In genomic region chr6:155628315-155628714, GRCh38 we compare ENCODE assay signal across 9 cellular contexts.
DNase-seq lines count a peak whose midpoint lies in the region; ATAC-seq and TF ChIP-seq lines count a peak whose summit lies in the region.
"Had no signal": no experiment of that assay in that cellular context is flagged by ENCODE, and none has a peak within 500 bp of the region (broad histone marks: within the 10 kb centered on the region; RNA-seq: fewer than 3 reads in every experiment).

No MANE protein-coding gene starts in this region.

- intact Hi-C loops in heart left ventricle (cut with DNase I): no loop called here

- H3K27me3 Mint-ChIP-seq in nephron progenitor cell (ENCODE audit: low read depth, poor library complexity) (peaks cover 6% of the 10 kb centered on the region), progenitor cell of endocrine pancreas (no peaks in the 10 kb centered on the region), WTC11 (ENCODE audit: low read depth) (no peaks in the 10 kb centered on the region)

- H3K4me1 Mint-ChIP-seq in nephron progenitor cell (peaks cover 14% of the 10 kb centered on the region), progenitor cell of endocrine pancreas (ENCODE audit: low read depth) (peaks cover 11% of the 10 kb centered on the region), WTC11 (peaks cover 23% of the 10 kb centered on the region)

- peaks cover 15% of the 10 kb centered on the region for H3K9me3 Mint-ChIP-seq in nephron progenitor cell
- H3K9me3 Mint-ChIP-seq in progenitor cell of endocrine pancreas (ENCODE audit: low read depth): peaks cover 7% of the 10 kb centered on the region
- peaks cover 11% of the 10 kb centered on the region for H3K9me3 Mint-ChIP-seq in WTC11

- TF ChIP-seq CTCF in nephron progenitor cell (IDR thresholded peaks at IDR 0.05) (no peak), progenitor cell of endocrine pancreas (IDR thresholded peaks at IDR 0.05; ENCODE audit: unreplicated experiment) (no peak), heart left ventricle (IDR thresholded peaks at IDR 0.05) (no peak), WTC11 (IDR thresholded peaks at IDR 0.05) (no peak)

- peak overlapping the region; percentile 73 for H3K27ac Mint-ChIP-seq in nephron progenitor cell
- no peak overlapping the region for H3K27ac Mint-ChIP-seq in progenitor cell of endocrine pancreas
- no peak overlapping the region for H3K27ac Mint-ChIP-seq in WTC11

- H3K4me3 ChIP-seq in heart left ventricle: no peak overlapping the region

- no peaks in the 10 kb centered on the region for H3K27me3 ChIP-seq in heart left ventricle

- TF ChIP-seq POLR2A in heart left ventricle (IDR thresholded peaks at IDR 0.05): no peak

- POLR2A ChIA-PET in WTC11 (lab: Charles Lee): no interaction called here

- H3K9me3 ChIP-seq in heart left ventricle: peaks cover 0 to 3% (median 0%) of the 10 kb centered on the region in 12 donors

- H3K36me3 ChIP-seq in heart left ventricle: no peaks in the 10 kb centered on the region

- 82 to 85% (median 84%) methylated on average over 7 of the region's 7 CpGs for WGBS in heart left ventricle, 4 donors

- CTCF ChIA-PET in WTC11 (lab: Charles Lee): no interaction called here

- H3K27ac ChIP-seq in heart left ventricle: no peak overlapping the region

- DNase-seq in nephron progenitor cell: no peak
- no peak for DNase-seq in DMS79 (lab: John Stamatoyannopoulos, UW)
- no peak for DNase-seq in progenitor cell of endocrine pancreas (ENCODE audit: low spot score, unreplicated experiment)
- no peak for DNase-seq in heart left ventricle
- DNase-seq in WTC11 (ENCODE audit: low spot score): no peak

- H3K36me3 Mint-ChIP-seq in nephron progenitor cell (ENCODE audit: low read depth) (no peaks in the 10 kb centered on the region), progenitor cell of endocrine pancreas (ENCODE audit: insufficient read depth) (no peaks in the 10 kb centered on the region), WTC11 (no peaks in the 10 kb centered on the region)

- H3K4me1 ChIP-seq in heart left ventricle: no peaks in the 10 kb centered on the region

- ATAC-seq in GM18499 (IDR thresholded peaks at IDR 0.05; ENCODE audit: insufficient read depth, unreplicated experiment): peak; percentile 74
- peak; percentile 75 for ATAC-seq in GM21381 (IDR thresholded peaks at IDR 0.05; ENCODE audit: unreplicated experiment)
- peak; percentile 90 for ATAC-seq in HG03378 (IDR thresholded peaks at IDR 0.05; ENCODE audit: unreplicated experiment)
- no peak for ATAC-seq in heart left ventricle
- ATAC-seq in WTC11: no peak
- ATAC-seq: HCT116 had no signal

- H3K4me3 Mint-ChIP-seq in nephron progenitor cell (no peak overlapping the region), progenitor cell of endocrine pancreas (ENCODE audit: low read depth) (no peak overlapping the region), WTC11 (no peak overlapping the region)

TF ChIP-seq in WTC11, 78 proteins besides CTCF, POLR2A, EP300 and RAD21 (continues in another document):
- TF ChIP-seq, protein P1, sequence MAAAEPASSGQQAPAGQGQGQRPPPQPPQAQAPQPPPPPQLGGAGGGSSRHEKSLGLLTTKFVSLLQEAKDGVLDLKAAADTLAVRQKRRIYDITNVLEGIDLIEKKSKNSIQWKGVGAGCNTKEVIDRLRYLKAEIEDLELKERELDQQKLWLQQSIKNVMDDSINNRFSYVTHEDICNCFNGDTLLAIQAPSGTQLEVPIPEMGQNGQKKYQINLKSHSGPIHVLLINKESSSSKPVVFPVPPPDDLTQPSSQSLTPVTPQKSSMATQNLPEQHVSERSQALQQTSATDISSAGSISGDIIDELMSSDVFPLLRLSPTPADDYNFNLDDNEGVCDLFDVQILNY (CRISPR knock-in tag; IDR thresholded peaks at IDR 0.05): no peak
- TF ChIP-seq SMAD3 (CRISPR knock-in tag; IDR thresholded peaks at IDR 0.05; ENCODE audit: borderline replicate concordance): no peak
- TF ChIP-seq MXD4 (CRISPR knock-in tag; IDR thresholded peaks at IDR 0.05; ENCODE audit: borderline replicate concordance): no peak
- no peak for TF ChIP-seq FOXP1 (CRISPR knock-in tag; IDR thresholded peaks at IDR 0.05; ENCODE audit: borderline replicate concordance)
- no peak for TF ChIP-seq TCF7 (CRISPR knock-in tag; IDR thresholded peaks at IDR 0.05; ENCODE audit: low read depth)
- TF ChIP-seq, protein P2, sequence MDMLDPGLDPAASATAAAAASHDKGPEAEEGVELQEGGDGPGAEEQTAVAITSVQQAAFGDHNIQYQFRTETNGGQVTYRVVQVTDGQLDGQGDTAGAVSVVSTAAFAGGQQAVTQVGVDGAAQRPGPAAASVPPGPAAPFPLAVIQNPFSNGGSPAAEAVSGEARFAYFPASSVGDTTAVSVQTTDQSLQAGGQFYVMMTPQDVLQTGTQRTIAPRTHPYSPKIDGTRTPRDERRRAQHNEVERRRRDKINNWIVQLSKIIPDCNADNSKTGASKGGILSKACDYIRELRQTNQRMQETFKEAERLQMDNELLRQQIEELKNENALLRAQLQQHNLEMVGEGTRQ (CRISPR knock-in tag; IDR thresholded peaks at IDR 0.05): no peak
- TF ChIP-seq MYBL2 (CRISPR knock-in tag; IDR thresholded peaks at IDR 0.05): no peak
- TF ChIP-seq NFYB (CRISPR knock-in tag; conservative IDR thresholded peaks at IDR 0.05; ENCODE audit: low read depth): no peak
- no peak for TF ChIP-seq ZNF425 (CRISPR knock-in tag; conservative IDR thresholded peaks at IDR 0.05)
- TF ChIP-seq, protein P3, sequence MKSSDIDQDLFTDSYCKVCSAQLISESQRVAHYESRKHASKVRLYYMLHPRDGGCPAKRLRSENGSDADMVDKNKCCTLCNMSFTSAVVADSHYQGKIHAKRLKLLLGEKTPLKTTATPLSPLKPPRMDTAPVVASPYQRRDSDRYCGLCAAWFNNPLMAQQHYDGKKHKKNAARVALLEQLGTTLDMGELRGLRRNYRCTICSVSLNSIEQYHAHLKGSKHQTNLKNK (CRISPR knock-in tag; IDR thresholded peaks at IDR 0.05): no peak
- TF ChIP-seq ZNF423 (CRISPR knock-in tag; IDR thresholded peaks at IDR 0.05): no peak
- no peak for TF ChIP-seq SOX15 (CRISPR knock-in tag; IDR thresholded peaks at IDR 0.05)
- no peak for TF ChIP-seq FOXP4 (CRISPR knock-in tag; IDR thresholded peaks at IDR 0.05)
- TF ChIP-seq ATF6 (CRISPR knock-in tag; IDR thresholded peaks at IDR 0.05): no peak
- no peak for TF ChIP-seq CBFB (CRISPR knock-in tag; IDR thresholded peaks at IDR 0.05; ENCODE audit: low read depth)
- TF ChIP-seq RELA (CRISPR knock-in tag; IDR thresholded peaks at IDR 0.05; ENCODE audit: borderline replicate concordance): no peak
- TF ChIP-seq ESRRA (CRISPR knock-in tag; IDR thresholded peaks at IDR 0.05; ENCODE audit: borderline replicate concordance): no peak
- no peak for TF ChIP-seq TEAD1 (CRISPR knock-in tag; IDR thresholded peaks at IDR 0.05)
- no peak for TF ChIP-seq ZNF138 (CRISPR knock-in tag; conservative IDR thresholded peaks at IDR 0.05)

Comparison
In these comparisons a context has a peak if more than half of its experiments do, and no peak if none do; other contexts are left out.
1. ATAC-seq: peak in GM18499 (single experiment), GM21381 (single experiment) and HG03378 (single experiment); none in heart left ventricle (0 of 4) and WTC11 (single experiment).